In the genomic region with DNA sequence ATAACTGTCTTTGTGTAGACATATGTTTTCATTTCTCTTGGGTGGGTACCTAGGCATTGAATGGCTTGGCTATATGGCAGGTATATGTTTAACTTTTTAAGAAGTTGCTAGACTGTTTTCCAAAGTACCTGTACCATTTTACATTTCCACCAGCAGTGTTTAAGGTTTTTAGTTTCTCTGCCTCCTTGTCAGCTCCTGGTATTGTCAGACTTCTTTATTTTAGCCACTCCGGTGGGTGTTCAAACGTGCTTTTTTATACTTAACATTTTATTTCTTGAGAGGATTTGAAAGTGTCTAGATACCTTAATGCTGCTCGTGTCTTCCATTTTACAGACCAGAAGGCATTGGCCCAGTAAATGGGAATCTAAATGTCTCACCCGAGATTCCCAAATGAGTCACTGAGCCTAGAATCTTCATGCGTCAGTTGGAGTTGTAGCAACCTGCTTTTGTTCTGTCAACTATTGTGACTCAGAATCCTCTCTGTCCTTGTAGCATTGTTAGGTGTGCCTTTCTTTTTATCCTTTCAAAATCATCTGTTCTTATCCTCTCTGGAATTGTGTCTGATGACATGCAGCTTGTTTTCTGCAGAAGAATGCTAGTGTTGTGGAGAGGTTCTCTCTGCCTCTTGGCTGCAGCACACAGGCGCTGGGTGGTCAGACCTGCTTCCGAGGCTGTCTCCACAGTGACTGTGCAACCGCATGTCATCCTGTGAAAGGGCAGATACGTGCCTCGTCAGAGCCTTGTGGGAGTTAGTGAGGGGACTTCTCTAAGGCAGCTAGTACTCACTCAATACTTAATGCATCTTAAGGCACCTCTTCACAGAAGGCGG, we compare ENCODE assay signal across 8 cellular contexts.
DNase-seq lines count a peak whose midpoint lies in the region; ATAC-seq and TF ChIP-seq lines count a peak whose summit lies in the region.
"Had no signal": no experiment of that assay in that cellular context is flagged by ENCODE, and none has a peak within 500 bp of the region (broad histone marks: within the 10 kb centered on the region; RNA-seq: fewer than 3 reads in every experiment).

No MANE protein-coding gene starts in this region.

- WGBS in mammary epithelial cell (ENCODE audit: low coverage, missing lambda C conversion rate) = 5% methylated on average over 10 of the region's 11 CpGs
- 55% methylated on average over 9 of the region's 11 CpGs for WGBS in right lobe of liver (ENCODE audit: insufficient coverage, low coverage, low lambda C conversion rate, missing lambda C conversion rate)
- 27 to 28% methylated on average over 11 of the region's 11 CpGs for WGBS in tibial nerve, 2 donors

- TF ChIP-seq CTCF in mammary epithelial cell (conservative IDR thresholded peaks at IDR 0.05 in 1 of 2, IDR thresholded peaks at IDR 0.05 in 1 of 2; ENCODE audit: extremely low read depth in 1 of 2, insufficient read depth in 1 of 2, low read depth in 1 of 2, low read length in 2 of 2) (no peak), right lobe of liver (IDR thresholded peaks at IDR 0.05) (no peak), tibial nerve (IDR thresholded peaks at IDR 0.05) (no peak)

- H3K9me3 ChIP-seq in mammary epithelial cell (replicated peaks; ENCODE audit: insufficient read depth, low read length) (no peaks in the 10 kb centered on the region), right lobe of liver (no peaks in the 10 kb centered on the region), tibial nerve (no peaks in the 10 kb centered on the region)

- H3K27ac ChIP-seq in mammary epithelial cell (ENCODE audit: insufficient read depth, low read depth, low read length) (peak overlapping the region; percentile 99), right lobe of liver (peak overlapping the region; percentile 2 to 45 (median 33)), tibial nerve (peak overlapping the region; percentile 41 to 87 (median 66))

- H3K79me2 ChIP-seq in mammary epithelial cell (ENCODE audit: insufficient read depth, low read length) = peaks cover 59% of the 10 kb centered on the region

- peak overlapping the region in 1 of 3 experiments; percentile 3 for H3K4me3 ChIP-seq in mammary epithelial cell (replicated peaks in 1 of 3; ENCODE audit: insufficient read depth in 1 of 3, low read depth in 2 of 3, low read length in 3 of 3)
- H3K4me3 ChIP-seq in right lobe of liver = no peak overlapping the region
- peak overlapping the region in 1 of 4 donors; percentile 6 for H3K4me3 ChIP-seq in tibial nerve

- H3K27me3 ChIP-seq in mammary epithelial cell (ENCODE audit: insufficient read depth, low read length) (no peaks in the 10 kb centered on the region), right lobe of liver (no peaks in the 10 kb centered on the region), tibial nerve (no peaks in the 10 kb centered on the region)

- TF ChIP-seq EP300 in tibial nerve (IDR thresholded peaks at IDR 0.05) = peak in 1 of 2 donors; percentile 67

- H4K20me1 ChIP-seq in mammary epithelial cell (ENCODE audit: insufficient read depth, low read length) = no peaks in the 10 kb centered on the region

- ATAC-seq in right lobe of liver = peak; percentile 12 to 74 (median 28)

- intact Hi-C loops in mammary epithelial cell (cut with micrococcal nuclease) (loop anchor here (1.0 to 2.0 kb wide), 3 partner anchors 10 to 30 kb away; no protein-coding TSS in a partner anchor), right lobe of liver (cut with DNase I) (no loop called here)

- dilution Hi-C loops in mammary epithelial cell (cut with HindIII; ENCODE audit: low sequenced_read_pairs) = loop anchor here (5.0 kb wide), 1 partner anchor 96 kb away; no protein-coding TSS in a partner anchor

- H3K36me3 ChIP-seq in mammary epithelial cell (ENCODE audit: insufficient read depth, low read length) (peaks cover 3% of the 10 kb centered on the region), right lobe of liver (peaks cover 0 to 71% (median 18%) of the 10 kb centered on the region in 4 donors), tibial nerve (peaks cover 0 to 65% (median 0%) of the 10 kb centered on the region in 3 donors)

- CTCF ChIA-PET in mammary epithelial cell (lab: Charles Lee; ENCODE audit: low non-redundant PET) = interaction anchor here (0.6 kb wide), 2 partner anchors 9 to 125 kb away, joined by 3 read pairs; no protein-coding TSS in a partner anchor

- H2AFZ ChIP-seq in mammary epithelial cell (ENCODE audit: low read depth, low read length) = no peak overlapping the region

- in situ Hi-C loops in mammary epithelial cell (cut with MboI; ENCODE audit: low sequenced_read_pairs in 2 of 2) = no loop called here

- peak overlapping the region; percentile 75 for H3K4me2 ChIP-seq in mammary epithelial cell (ENCODE audit: insufficient read depth, low read depth, low read length)

- TSS peak; percentile 88 for BruUV-seq in mammary epithelial cell (replicated peaks; lab: Mats Ljungman, UMichigan)

- DNase-seq in HPDE6-E6E7 (ENCODE audit: extremely low spot score) (peak; percentile 84), mammary epithelial cell (peak; percentile 99), right lobe of liver (no peak), tibial nerve (ENCODE audit: low spot score in 2 of 2) (peak in 1 of 2 donors; percentile 37), NK-92 (lab: John Stamatoyannopoulos, UW; ENCODE audit: unreplicated experiment) (no peak), NCI-H748 (lab: John Stamatoyannopoulos, UW; ENCODE audit: unreplicated experiment) (no peak)
- DNase-seq in stimulated activated CD4-positive, alpha-beta T cell treated with anti-CD3 and anti-CD28 coated beads, Interleukin-4, amount 100 ng/mL, for 24 hours = no peak
- DNase-seq: activated naive CD4-positive, alpha-beta T cell treated with anti-CD3 and anti-CD28 coated beads for 36 hours had no signal

- peaks cover 53% of the 10 kb centered on the region for H3K4me1 ChIP-seq in mammary epithelial cell (ENCODE audit: insufficient read depth, low read length)
- H3K4me1 ChIP-seq in right lobe of liver = peaks cover 0 to 27% (median 12%) of the 10 kb centered on the region in 4 donors
- peaks cover 0 to 100% (median 40%) of the 10 kb centered on the region in 4 donors for H3K4me1 ChIP-seq in tibial nerve

- TF ChIP-seq POLR2A in right lobe of liver (IDR thresholded peaks at IDR 0.05) (no peak), tibial nerve (IDR thresholded peaks at IDR 0.05) (peak in 1 of 2 donors; percentile 8)

- peak overlapping the region; percentile 96 for H3K9ac ChIP-seq in mammary epithelial cell (ENCODE audit: insufficient read depth, low read length)

Comparison
In these comparisons a context has a peak if more than half of its experiments do, and no peak if none do; other contexts are left out.
1. DNase-seq: peak in HPDE6-E6E7 (single experiment) and mammary epithelial cell (single experiment); none in right lobe of liver (0 of 3), NK-92 (single experiment), NCI-H748 (single experiment) and stimulated activated CD4-positive, alpha-beta T cell treated with anti-CD3 and anti-CD28 coated beads, Interleukin-4, amount 100 ng/mL, for 24 hours (single experiment).
2. H3K27ac ChIP-seq: peak in every context shown above with its lines; median percentile 99 in mammary epithelial cell; 66 in tibial nerve; 33 in right lobe of liver.